9 cellular contexts compared by ENCODE assay signal in genomic region chr17:76737082-76737675, GRCh38. TPM values are rescaled to one million over a fixed set of nuclear protein-coding genes. Genes with fewer than 3 reads are reported as not detected.
DNase-seq lines count a peak whose midpoint lies in the region; ATAC-seq, FAIRE-seq and TF ChIP-seq lines count a peak whose summit lies in the region.
"Had no signal": no experiment of that assay in that cellular context is flagged by ENCODE, and none has a peak within 500 bp of the region (broad histone marks: within the 10 kb centered on the region; RNA-seq: fewer than 3 reads in every experiment).

Gene SRSF2 (minus strand): TSS chr17:76737331. CDS start chr17:76737160, 171 bp downstream.

- no peak for TF ChIP-seq CTCF in kidney (IDR thresholded peaks at IDR 0.05; ENCODE audit: borderline replicate concordance, extremely low read depth, insufficient read depth)

- ATAC-seq in HG03432 (IDR thresholded peaks at IDR 0.05; ENCODE audit: unreplicated experiment), result peak; percentile 73

- peak within 1 kb of the TSS; percentile 95 to 97 for H3K4me3 ChIP-seq in kidney (ENCODE audit: low read length in 2 of 2)

- TF ChIP-seq POLR2A in GM19099 (IDR thresholded peaks at IDR 0.05; ENCODE audit: extremely low read depth, insufficient read length, low read depth), result peak; percentile 100

- peaks cover 24 to 28% of the 10 kb centered on the region in 2 donors for H3K4me1 ChIP-seq in kidney (ENCODE audit: control insufficient read depth in 1 of 2, insufficient read depth in 1 of 2, low read depth in 1 of 2, low read length in 2 of 2)

- intact Hi-C loops in kidney (cut with DNase I), result no loop called here

- H3K36me3 ChIP-seq in kidney (ENCODE audit: control insufficient read depth in 1 of 2, insufficient read depth in 2 of 2, low read length in 2 of 2), result peaks cover 23 to 37% of the 10 kb centered on the region in 2 donors

- FAIRE-seq in kidney (lab: Jason Lieb, UNC), result no peak
- FAIRE-seq: islet of Langerhans had no signal

- peak; percentile 98 for DNase-seq in AG20443 (ENCODE audit: low spot score)
- peak; percentile 99 for DNase-seq in NCI-H510A (lab: John Stamatoyannopoulos, UW)
- DNase-seq in activated CD4-positive, alpha-beta T cell treated with anti-CD3 and anti-CD28 coated beads for 1 hour, result peak; percentile 99
- DNase-seq in cerebellum (ENCODE audit: low spot score), result peak; percentile 97
- peak; percentile 99 for DNase-seq in kidney
- peak; percentile 98 for DNase-seq in stimulated activated CD4-positive, alpha-beta T cell treated with anti-CD3 and anti-CD28 coated beads, Interleukin-15, amount 100 ng/mL, for 24 hours

- H3K9me3 ChIP-seq in kidney (ENCODE audit: control insufficient read depth in 1 of 2, low read length in 2 of 2), result no peaks in the 10 kb centered on the region

- peak within 1 kb of the TSS; percentile 99 to 100 for H3K27ac ChIP-seq in kidney (ENCODE audit: low read depth in 2 of 2, low read length in 2 of 2)

- peak within 1 kb of the TSS; percentile 94 to 96 for H3K9ac ChIP-seq in kidney (ENCODE audit: low read length in 2 of 2)

RNA-seq across cellular contexts. Expression of gene SRSF2, which starts in this region (rescaled TPM):
- total RNA-seq in cerebellum, result 114 TPM
- 155 TPM for total RNA-seq in kidney
- polyA plus RNA-seq in kidney (ENCODE audit: insufficient read depth, low read depth, low replicate concordance), result 129 TPM

Comparison
In these comparisons a context has a peak if more than half of its experiments do, and no peak if none do; other contexts are left out.
1. Peak in every context shown above with its lines: DNase-seq, ATAC-seq, H3K4me3 ChIP-seq and H3K27ac ChIP-seq.